20 cellular contexts compared by ENCODE assay signal in the genomic region with DNA sequence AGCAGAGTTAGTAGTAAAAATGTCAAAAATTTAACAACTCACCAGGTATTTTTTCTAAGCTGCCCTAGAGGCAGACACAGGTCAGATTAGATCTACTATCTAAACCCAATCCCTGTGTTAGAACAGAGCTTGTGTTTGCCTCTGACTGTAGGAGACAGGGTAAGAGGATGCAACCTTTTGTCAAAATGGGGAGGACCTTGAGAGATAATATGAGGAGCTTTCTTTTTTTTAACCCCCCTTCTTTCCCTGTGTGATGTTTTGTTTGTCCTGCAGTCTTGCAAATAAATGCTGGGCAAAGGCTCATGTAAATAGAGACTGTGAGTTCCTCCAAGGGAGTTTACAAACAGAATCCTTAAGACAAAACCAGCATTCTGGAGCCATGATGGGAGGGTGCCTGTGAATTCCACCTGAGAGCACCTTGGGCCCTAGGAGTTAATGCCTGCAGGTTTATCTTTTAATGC.
DNase-seq lines count a peak whose midpoint lies in the region; ATAC-seq and TF ChIP-seq lines count a peak whose summit lies in the region.
"Had no signal": no experiment of that assay in that cellular context is flagged by ENCODE, and none has a peak within 500 bp of the region (broad histone marks: within the 10 kb centered on the region; RNA-seq: fewer than 3 reads in every experiment).

No MANE protein-coding gene starts in this region.

- ATAC-seq in activated naive CD8-positive, alpha-beta T cell treated with anti-CD3 and anti-CD28 coated beads, Interleukin-2, amount 50 U/mL, for 24 hours, result no peak

- no peaks in the 10 kb centered on the region for H3K9me2 ChIP-seq in PC-9 (ENCODE audit: insufficient read depth)
- H3K9me2 ChIP-seq in GM23248 (ENCODE audit: insufficient read depth), result no peaks in the 10 kb centered on the region

- peak overlapping the region; percentile 1; the same call in 1 of the 2 replicates for H3K4me2 ChIP-seq in PC-9
- no peak overlapping the region for H3K4me2 ChIP-seq in GM23248 (ENCODE audit: unreplicated experiment)
- H3K4me2 ChIP-seq: BLaER1 had no signal

- intact Hi-C loops in PC-9 (cut with micrococcal nuclease; ENCODE audit: unreplicated experiment), result loop anchor here (10.0 kb wide), 1 partner anchor 297 kb away; no protein-coding TSS in a partner anchor

- H3K4me1 ChIP-seq in PC-9 (replicated peaks; ENCODE audit: insufficient read depth) (peaks cover 35% of the 10 kb centered on the region), endodermal cell (ENCODE audit: control insufficient read depth, insufficient read depth, low read length) (peaks cover 22% of the 10 kb centered on the region), GM23248 (ENCODE audit: insufficient read depth) (no peaks in the 10 kb centered on the region)

- H3K9me3 Mint-ChIP-seq in activated naive CD8-positive, alpha-beta T cell (ENCODE audit: low read depth), result no peaks in the 10 kb centered on the region
- no peaks in the 10 kb centered on the region for H3K9me3 Mint-ChIP-seq in activated naive CD8-positive, alpha-beta T cell treated with anti-CD3 and anti-CD28 coated beads, Interleukin-2, amount 50 U/mL, for 24 hours
- H3K9me3 Mint-ChIP-seq in endodermal cell (no peaks in the 10 kb centered on the region), type B pancreatic cell (no peaks in the 10 kb centered on the region)

- DNase-seq in activated naive CD8-positive, alpha-beta T cell treated with anti-CD3 and anti-CD28 coated beads, Interleukin-2, amount 50 U/mL, for 24 hours, result no peak
- DNase-seq in PC-9 (peak in 1 of 2 experiments; percentile 75), endodermal cell (peak; percentile 76), type B pancreatic cell (ENCODE audit: extremely low spot score, unreplicated experiment) (no peak), GOT3 (lab: John Stamatoyannopoulos, UW) (no peak), GM23248 (no peak), KG1 (lab: John Stamatoyannopoulos, UW) (no peak)
- DNase-seq: 8988T; DMS53; Kasumi-1; MV-4-11; NCI-H1417; NCI-H187 treated with DMSO at 0.1 percent for 48 hours; NCI-H69; NK-92 treated with Interleukin-12 subunit alpha and Interleukin-12 subunit beta, amount 100 ng/mL, for 24 hours; OCI-M1; RPMI8226; SIG-M5 had no signal

- H3K4me3 Mint-ChIP-seq in activated naive CD8-positive, alpha-beta T cell, result no peak overlapping the region
- no peak overlapping the region for H3K4me3 Mint-ChIP-seq in activated naive CD8-positive, alpha-beta T cell treated with anti-CD3 and anti-CD28 coated beads, Interleukin-2, amount 50 U/mL, for 24 hours
- no peak overlapping the region for H3K4me3 Mint-ChIP-seq in endodermal cell
- no peak overlapping the region for H3K4me3 Mint-ChIP-seq in type B pancreatic cell

- H3K4me3 ChIP-seq in PC-9 (no peak overlapping the region), endodermal cell (ENCODE audit: low read length) (no peak overlapping the region), GM23248 (no peak overlapping the region)
- H3K4me3 ChIP-seq: BLaER1 had no signal

- H3K36me3 Mint-ChIP-seq in activated naive CD8-positive, alpha-beta T cell, result no peaks in the 10 kb centered on the region
- no peaks in the 10 kb centered on the region for H3K36me3 Mint-ChIP-seq in activated naive CD8-positive, alpha-beta T cell treated with anti-CD3 and anti-CD28 coated beads, Interleukin-2, amount 50 U/mL, for 24 hours (ENCODE audit: low read depth)
- no peaks in the 10 kb centered on the region for H3K36me3 Mint-ChIP-seq in endodermal cell (ENCODE audit: low read depth)
- no peaks in the 10 kb centered on the region for H3K36me3 Mint-ChIP-seq in type B pancreatic cell

- CTCF ChIA-PET in PC-9 (lab: Charles Lee), result no interaction called here

- peak overlapping the region; percentile 58 for H3K27ac ChIP-seq in PC-9
- H3K27ac ChIP-seq in endodermal cell (ENCODE audit: low read depth, low read length), result no peak overlapping the region
- no peak overlapping the region for H3K27ac ChIP-seq in GM23248
- H3K27ac ChIP-seq: BLaER1 had no signal

- TF ChIP-seq CTCF in PC-9 (conservative IDR thresholded peaks at IDR 0.05), result no peak
- no peak for TF ChIP-seq CTCF in endodermal cell (conservative IDR thresholded peaks at IDR 0.05)
- no peak for TF ChIP-seq CTCF in type B pancreatic cell (conservative IDR thresholded peaks at IDR 0.05)

- peak overlapping the region; percentile 1 for H3K27ac Mint-ChIP-seq in activated naive CD8-positive, alpha-beta T cell
- H3K27ac Mint-ChIP-seq in activated naive CD8-positive, alpha-beta T cell treated with anti-CD3 and anti-CD28 coated beads, Interleukin-2, amount 50 U/mL, for 24 hours, result no peak overlapping the region
- H3K27ac Mint-ChIP-seq in endodermal cell, result peak overlapping the region; percentile 86
- H3K27ac Mint-ChIP-seq in type B pancreatic cell, result peak overlapping the region; percentile 24

- peaks cover 49% of the 10 kb centered on the region for H3K4me1 Mint-ChIP-seq in activated naive CD8-positive, alpha-beta T cell (ENCODE audit: low read depth)
- peaks cover 47% of the 10 kb centered on the region for H3K4me1 Mint-ChIP-seq in activated naive CD8-positive, alpha-beta T cell treated with anti-CD3 and anti-CD28 coated beads, Interleukin-2, amount 50 U/mL, for 24 hours
- peaks cover 69% of the 10 kb centered on the region for H3K4me1 Mint-ChIP-seq in endodermal cell
- peaks cover 11% of the 10 kb centered on the region for H3K4me1 Mint-ChIP-seq in type B pancreatic cell (ENCODE audit: unreplicated experiment)

- H3F3A ChIP-seq in PC-9 (ENCODE audit: insufficient read depth, low read depth), result peaks cover 9% of the 10 kb centered on the region; the same call in 1 of the 2 replicates
- no peaks in the 10 kb centered on the region for H3F3A ChIP-seq in GM23248 (ENCODE audit: insufficient read depth)

- POLR2A ChIA-PET in PC-9 (lab: Charles Lee; ENCODE audit: unreplicated experiment), result no interaction called here

- BruUV-seq in PC-9 (replicated peaks; lab: Mats Ljungman, UMichigan), result no TSS peak

- H3K79me2 ChIP-seq in PC-9 (ENCODE audit: low read depth), result no peaks in the 10 kb centered on the region
- no peaks in the 10 kb centered on the region for H3K79me2 ChIP-seq in GM23248 (ENCODE audit: insufficient read depth)

- H3K9ac ChIP-seq in endodermal cell (ENCODE audit: extremely low read depth, low read length, poor library complexity, severe bottlenecking) (peak overlapping the region; percentile 17), GM23248 (no peak overlapping the region)
- H3K9ac ChIP-seq: BLaER1 had no signal

- H3K27me3 ChIP-seq in PC-9 (ENCODE audit: insufficient read depth, low read depth) (no peaks in the 10 kb centered on the region), endodermal cell (ENCODE audit: control insufficient read depth, insufficient read depth, low read length, poor library complexity, severe bottlenecking) (no peaks in the 10 kb centered on the region), GM23248 (replicated peaks; ENCODE audit: insufficient read depth) (no peaks in the 10 kb centered on the region)
- H3K27me3 ChIP-seq: BLaER1 had no signal

- in situ Hi-C loops in GM23248 (cut with MboI), result no loop called here

- H3K36me3 ChIP-seq in PC-9 (ENCODE audit: low read depth), result no peaks in the 10 kb centered on the region
- no peaks in the 10 kb centered on the region for H3K36me3 ChIP-seq in endodermal cell (ENCODE audit: control insufficient read depth, insufficient read depth, low read length)
- H3K36me3 ChIP-seq in GM23248 (ENCODE audit: low read depth), result no peaks in the 10 kb centered on the region
- H3K36me3 ChIP-seq: BLaER1 had no signal

- H4K20me1 ChIP-seq in PC-9 (ENCODE audit: insufficient read depth) (no peaks in the 10 kb centered on the region), GM23248 (ENCODE audit: insufficient read depth) (no peaks in the 10 kb centered on the region)
- H4K20me1 ChIP-seq: BLaER1 had no signal

- H3K27me3 Mint-ChIP-seq in activated naive CD8-positive, alpha-beta T cell, result no peaks in the 10 kb centered on the region
- H3K27me3 Mint-ChIP-seq in activated naive CD8-positive, alpha-beta T cell treated with anti-CD3 and anti-CD28 coated beads, Interleukin-2, amount 50 U/mL, for 24 hours, result peaks cover 2% of the 10 kb centered on the region
- H3K27me3 Mint-ChIP-seq in endodermal cell (ENCODE audit: insufficient read depth), result peaks cover 14% of the 10 kb centered on the region
- peaks cover 5% of the 10 kb centered on the region for H3K27me3 Mint-ChIP-seq in type B pancreatic cell

- no peaks in the 10 kb centered on the region for H3K9me3 ChIP-seq in PC-9 (ENCODE audit: insufficient read depth, low read depth)
- no peaks in the 10 kb centered on the region for H3K9me3 ChIP-seq in endodermal cell (ENCODE audit: control insufficient read depth, low read length)
- no peaks in the 10 kb centered on the region for H3K9me3 ChIP-seq in GM23248 (ENCODE audit: low read depth)
- H3K9me3 ChIP-seq: BLaER1 had no signal

- H2AFZ ChIP-seq in PC-9 (no peak overlapping the region), GM23248 (no peak overlapping the region)
